12 cellular contexts compared by ENCODE assay signal in genomic region chr19:933553-933882, GRCh38. TPM values are rescaled to one million over a fixed set of nuclear protein-coding genes. Genes with fewer than 3 reads are reported as not detected.
DNase-seq lines count a peak whose midpoint lies in the region; ATAC-seq and TF ChIP-seq lines count a peak whose summit lies in the region.
"Had no signal": no experiment of that assay in that cellular context is flagged by ENCODE, and none has a peak within 500 bp of the region (broad histone marks: within the 10 kb centered on the region; RNA-seq: fewer than 3 reads in every experiment).

No MANE protein-coding gene starts in this region.

- H3K27ac Mint-ChIP-seq in central memory CD8-positive, alpha-beta T cell (ENCODE audit: low read depth) = no peak overlapping the region
- peak overlapping the region; percentile 44 to 72 (median 49) for H3K27ac Mint-ChIP-seq in nephron
- no peak overlapping the region for H3K27ac Mint-ChIP-seq in type B pancreatic cell
- H3K27ac Mint-ChIP-seq in activated T-helper 1 cell treated with anti-CD3 and anti-CD28 coated beads, Interleukin-12 subunit alpha, Interleukin-12 subunit beta, Interleukin-2, Interleukin-4 antibody, amounts not matched to agents 30 ng/mL and 10 ng/mL and 1 ng/mL, durations not matched to agents 14 hours and 24 hours and 36 hours = no peak overlapping the region

- no peaks in the 10 kb centered on the region for H3K9me3 Mint-ChIP-seq in central memory CD8-positive, alpha-beta T cell
- H3K9me3 Mint-ChIP-seq in nephron = no peaks in the 10 kb centered on the region
- no peaks in the 10 kb centered on the region for H3K9me3 Mint-ChIP-seq in type B pancreatic cell
- peaks cover 4% of the 10 kb centered on the region for H3K9me3 Mint-ChIP-seq in activated T-helper 1 cell treated with anti-CD3 and anti-CD28 coated beads, Interleukin-12 subunit alpha, Interleukin-12 subunit beta, Interleukin-2, Interleukin-4 antibody, amounts not matched to agents 30 ng/mL and 10 ng/mL and 1 ng/mL, durations not matched to agents 14 hours and 24 hours and 36 hours

- H3K27me3 Mint-ChIP-seq in central memory CD8-positive, alpha-beta T cell = no peaks in the 10 kb centered on the region
- H3K27me3 Mint-ChIP-seq in nephron (ENCODE audit: low read depth) (no peaks in the 10 kb centered on the region), type B pancreatic cell (no peaks in the 10 kb centered on the region)
- no peaks in the 10 kb centered on the region for H3K27me3 Mint-ChIP-seq in activated T-helper 1 cell treated with anti-CD3 and anti-CD28 coated beads, Interleukin-12 subunit alpha, Interleukin-12 subunit beta, Interleukin-2, Interleukin-4 antibody, amounts not matched to agents 30 ng/mL and 10 ng/mL and 1 ng/mL, durations not matched to agents 14 hours and 24 hours and 36 hours (ENCODE audit: insufficient read depth)

- ATAC-seq in left cardiac atrium = no peak
- ATAC-seq in central memory CD8-positive, alpha-beta T cell (replicated peaks; ENCODE audit: extremely low read depth, poor library complexity, severe bottlenecking) = no peak
- no peak for ATAC-seq in GM18520 (IDR thresholded peaks at IDR 0.05; ENCODE audit: unreplicated experiment)
- ATAC-seq: gastrocnemius medialis had no signal

- peaks cover 14% of the 10 kb centered on the region for H3K4me1 Mint-ChIP-seq in central memory CD8-positive, alpha-beta T cell
- H3K4me1 Mint-ChIP-seq in nephron = peaks cover 8% of the 10 kb centered on the region
- peaks cover 13% of the 10 kb centered on the region for H3K4me1 Mint-ChIP-seq in type B pancreatic cell (ENCODE audit: unreplicated experiment)
- H3K4me1 Mint-ChIP-seq in activated T-helper 1 cell treated with anti-CD3 and anti-CD28 coated beads, Interleukin-12 subunit alpha, Interleukin-12 subunit beta, Interleukin-2, Interleukin-4 antibody, amounts not matched to agents 30 ng/mL and 10 ng/mL and 1 ng/mL, durations not matched to agents 14 hours and 24 hours and 36 hours (ENCODE audit: low read depth) = peaks cover 13% of the 10 kb centered on the region

- H3K4me3 Mint-ChIP-seq in central memory CD8-positive, alpha-beta T cell = peak overlapping the region; percentile 63
- H3K4me3 Mint-ChIP-seq in nephron (peak overlapping the region in 2 of 3 experiments; percentile 56 to 60), type B pancreatic cell (peak overlapping the region; percentile 39)
- H3K4me3 Mint-ChIP-seq in activated T-helper 1 cell treated with anti-CD3 and anti-CD28 coated beads, Interleukin-12 subunit alpha, Interleukin-12 subunit beta, Interleukin-2, Interleukin-4 antibody, amounts not matched to agents 30 ng/mL and 10 ng/mL and 1 ng/mL, durations not matched to agents 14 hours and 24 hours and 36 hours = no peak overlapping the region

- H3K9me3 ChIP-seq in cardiac muscle cell (ENCODE audit: low read depth) = no peaks in the 10 kb centered on the region
- H3K9me3 ChIP-seq: gastrocnemius medialis, SJSA1 had no signal

- intact Hi-C loops in left cardiac atrium (cut with DNase I) = no loop called here
- intact Hi-C loops in activated T-helper 1 cell treated with anti-CD3 and anti-CD28 coated beads, Interleukin-12 subunit alpha, Interleukin-12 subunit beta, Interleukin-2, Interleukin-4 antibody, amounts not matched to agents 30 ng/mL and 10 ng/mL and 1 ng/mL, durations not matched to agents 14 hours and 24 hours and 36 hours (cut with micrococcal nuclease) = no loop called here

- peaks cover 4% of the 10 kb centered on the region for H3K36me3 Mint-ChIP-seq in central memory CD8-positive, alpha-beta T cell (ENCODE audit: insufficient read depth)
- H3K36me3 Mint-ChIP-seq in nephron (ENCODE audit: low read depth) (peaks cover 37% of the 10 kb centered on the region), type B pancreatic cell (peaks cover 8% of the 10 kb centered on the region)
- peaks cover 9% of the 10 kb centered on the region for H3K36me3 Mint-ChIP-seq in activated T-helper 1 cell treated with anti-CD3 and anti-CD28 coated beads, Interleukin-12 subunit alpha, Interleukin-12 subunit beta, Interleukin-2, Interleukin-4 antibody, amounts not matched to agents 30 ng/mL and 10 ng/mL and 1 ng/mL, durations not matched to agents 14 hours and 24 hours and 36 hours (ENCODE audit: low read depth)

- H3K4me3 ChIP-seq in cardiac muscle cell = no peak overlapping the region
- H3K4me3 ChIP-seq: lung, SJSA1 had no signal

- DNase-seq in cardiac muscle cell (ENCODE audit: low read depth in 1 of 2, low spot score in 1 of 2) (no peak), left cardiac atrium (no peak), type B pancreatic cell (ENCODE audit: extremely low spot score, unreplicated experiment) (no peak), NCI-H82 (lab: John Stamatoyannopoulos, UW) (no peak)
- DNase-seq in central memory CD8-positive, alpha-beta T cell (ENCODE audit: low spot score in 2 of 2) = no peak
- DNase-seq in activated T-helper 1 cell treated with anti-CD3 and anti-CD28 coated beads, Interleukin-12 subunit alpha, Interleukin-12 subunit beta, Interleukin-2, Interleukin-4 antibody, amounts not matched to agents 30 ng/mL and 10 ng/mL and 1 ng/mL, durations not matched to agents 14 hours and 24 hours and 36 hours (ENCODE audit: low spot score) = no peak

- peaks cover 8% of the 10 kb centered on the region for H3K4me1 ChIP-seq in cardiac muscle cell (ENCODE audit: low read depth)

- peaks cover 20% of the 10 kb centered on the region for H3K36me3 ChIP-seq in cardiac muscle cell
- H3K36me3 ChIP-seq: gastrocnemius medialis had no signal

- TF ChIP-seq CTCF in cardiac muscle cell (IDR thresholded peaks at IDR 0.05; ENCODE audit: low read depth, low read length) (no peak), nephron (IDR thresholded peaks at IDR 0.05; ENCODE audit: unreplicated experiment in 3 of 3) (no peak), type B pancreatic cell (conservative IDR thresholded peaks at IDR 0.05) (no peak)

- peak overlapping the region; percentile 84 for H3K27ac ChIP-seq in cardiac muscle cell
- H3K27ac ChIP-seq: 22Rv1, SJSA1 had no signal

- no peaks in the 10 kb centered on the region for H3K27me3 ChIP-seq in cardiac muscle cell
- H3K27me3 ChIP-seq: gastrocnemius medialis, SJSA1 had no signal

RNA-seq across cellular contexts. Expression of gene ARID3A, which starts 7.7 kb away (rescaled TPM):
- total RNA-seq in cardiac muscle cell (59.7 and 62.3 TPM in 2 replicates), left cardiac atrium (1 to 10 TPM; 5.3 to 5.8 TPM), type B pancreatic cell (ENCODE audit: low replicate concordance) (83.0 and 124 TPM in 2 replicates)
- 39.1 and 48.7 TPM in 2 replicates for polyA plus RNA-seq in cardiac muscle cell
- total RNA-seq in activated T-helper 1 cell treated with anti-CD3 and anti-CD28 coated beads, Interleukin-12 subunit alpha, Interleukin-12 subunit beta, Interleukin-2, Interleukin-4 antibody, amounts not matched to agents 30 ng/mL and 10 ng/mL and 1 ng/mL, durations not matched to agents 14 hours and 24 hours and 36 hours = 32.5 and 35.0 TPM in 2 replicates

RNA-seq across cellular contexts. Expression of gene KISS1R, which starts 16.4 kb away (rescaled TPM):
- total RNA-seq in cardiac muscle cell (0.46 and 1.2 TPM in 2 replicates), left cardiac atrium (not detected), type B pancreatic cell (ENCODE audit: low replicate concordance) (1.2 and 2.2 TPM in 2 replicates)
- 1.9 and 3.2 TPM in 2 replicates for polyA plus RNA-seq in cardiac muscle cell
- 6.8 and 8.9 TPM in 2 replicates for total RNA-seq in activated T-helper 1 cell treated with anti-CD3 and anti-CD28 coated beads, Interleukin-12 subunit alpha, Interleukin-12 subunit beta, Interleukin-2, Interleukin-4 antibody, amounts not matched to agents 30 ng/mL and 10 ng/mL and 1 ng/mL, durations not matched to agents 14 hours and 24 hours and 36 hours
- total RNA-seq: gastrocnemius medialis, SJSA1 had no signal

RNA-seq across cellular contexts. Expression of gene R3HDM4, which starts 20.5 kb away (rescaled TPM):
- 60.3 and 66.2 TPM in 2 replicates for total RNA-seq in cardiac muscle cell
- polyA plus RNA-seq in cardiac muscle cell = 82.1 and 86.7 TPM in 2 replicates
- total RNA-seq in left cardiac atrium = 10 to 100 TPM; 18.3 to 31.6 TPM
- total RNA-seq in type B pancreatic cell (ENCODE audit: low replicate concordance) = 48.8 and 56.7 TPM in 2 replicates
- 94.3 and 96.4 TPM in 2 replicates for total RNA-seq in activated T-helper 1 cell treated with anti-CD3 and anti-CD28 coated beads, Interleukin-12 subunit alpha, Interleukin-12 subunit beta, Interleukin-2, Interleukin-4 antibody, amounts not matched to agents 30 ng/mL and 10 ng/mL and 1 ng/mL, durations not matched to agents 14 hours and 24 hours and 36 hours

RNA-seq across cellular contexts. Expression of gene RNU6-9, which starts 40.2 kb away (rescaled TPM):
- total RNA-seq in cardiac muscle cell = not detected in 2 replicates
- polyA plus RNA-seq in cardiac muscle cell = not detected in 2 replicates
- total RNA-seq in left cardiac atrium = not detected
- total RNA-seq in type B pancreatic cell (ENCODE audit: low replicate concordance) = not detected in 2 replicates
- not detected in 2 replicates for total RNA-seq in activated T-helper 1 cell treated with anti-CD3 and anti-CD28 coated beads, Interleukin-12 subunit alpha, Interleukin-12 subunit beta, Interleukin-2, Interleukin-4 antibody, amounts not matched to agents 30 ng/mL and 10 ng/mL and 1 ng/mL, durations not matched to agents 14 hours and 24 hours and 36 hours
- total RNA-seq: gastrocnemius medialis, lung, SJSA1 had no signal
- polyA plus RNA-seq: lung had no signal

RNA-seq across cellular contexts. Expression of gene MED16, which starts 40.5 kb away (rescaled TPM):
- total RNA-seq in cardiac muscle cell (61.9 and 67.2 TPM in 2 replicates), left cardiac atrium (10 to 100 TPM; 25.4 to 27.4 TPM), type B pancreatic cell (ENCODE audit: low replicate concordance) (59.6 and 74.2 TPM in 2 replicates)
- polyA plus RNA-seq in cardiac muscle cell = 104 and 145 TPM in 2 replicates
- 62.1 and 62.5 TPM in 2 replicates for total RNA-seq in activated T-helper 1 cell treated with anti-CD3 and anti-CD28 coated beads, Interleukin-12 subunit alpha, Interleukin-12 subunit beta, Interleukin-2, Interleukin-4 antibody, amounts not matched to agents 30 ng/mL and 10 ng/mL and 1 ng/mL, durations not matched to agents 14 hours and 24 hours and 36 hours

Comparison
In these comparisons a context has a peak if more than half of its experiments do, and no peak if none do; other contexts are left out.
1. H3K27ac Mint-ChIP-seq: peak in nephron (3 of 3); none in central memory CD8-positive, alpha-beta T cell (single experiment), type B pancreatic cell (single experiment) and activated T-helper 1 cell treated with anti-CD3 and anti-CD28 coated beads, Interleukin-12 subunit alpha, Interleukin-12 subunit beta, Interleukin-2, Interleukin-4 antibody, amounts not matched to agents 30 ng/mL and 10 ng/mL and 1 ng/mL, durations not matched to agents 14 hours and 24 hours and 36 hours (single experiment).